In genomic region chr7:116526897-116527296, GRCh38 we compare ENCODE assay signal across 8 cellular contexts. TPM values are rescaled to one million over a fixed set of nuclear protein-coding genes. Genes with fewer than 3 reads are reported as not detected.
DNase-seq lines count a peak whose midpoint lies in the region; ATAC-seq and TF ChIP-seq lines count a peak whose summit lies in the region.

No MANE protein-coding gene starts in this region.

- peaks cover 25% of the 10 kb centered on the region for H3K4me1 Mint-ChIP-seq in CD8-positive, alpha-beta T cell (ENCODE audit: low read depth)

- peaks cover 67% of the 10 kb centered on the region for H3K79me2 ChIP-seq in osteoblast (ENCODE audit: insufficient read depth, low read length)

- no peaks in the 10 kb centered on the region for H3K36me3 Mint-ChIP-seq in CD8-positive, alpha-beta T cell

- peak overlapping the region; percentile 96 for H3K4me2 ChIP-seq in osteoblast (ENCODE audit: insufficient read depth, low read length)

- peaks cover 21% of the 10 kb centered on the region for H3K4me1 ChIP-seq in CD8-positive, alpha-beta T cell (ENCODE audit: insufficient read depth, low read length)
- H3K4me1 ChIP-seq in Panc1 (ENCODE audit: control insufficient read depth, insufficient read depth, low read length) (peaks cover 66% of the 10 kb centered on the region), osteoblast (ENCODE audit: insufficient read depth, low read length) (peaks cover 60% of the 10 kb centered on the region)

- TF ChIP-seq CTCF in CD8-positive, alpha-beta T cell (IDR thresholded peaks at IDR 0.05), result no peak
- TF ChIP-seq CTCF in Panc1 (IDR thresholded peaks at IDR 0.05), result no peak
- no peak for TF ChIP-seq CTCF in osteoblast (IDR thresholded peaks at IDR 0.05; ENCODE audit: extremely low read depth, low read depth, low read length)

- no peaks in the 10 kb centered on the region for H3K9me3 ChIP-seq in CD8-positive, alpha-beta T cell (ENCODE audit: low read length)
- H3K9me3 ChIP-seq in Panc1 (ENCODE audit: control insufficient read depth, insufficient read depth, low read depth, low read length), result no peaks in the 10 kb centered on the region
- H3K9me3 ChIP-seq in osteoblast (ENCODE audit: low read depth, low read length), result no peaks in the 10 kb centered on the region

- H3K4me3 Mint-ChIP-seq in CD8-positive, alpha-beta T cell, result peak overlapping the region; percentile 80

- no peak for ATAC-seq in CD8-positive, alpha-beta T cell
- ATAC-seq in Panc1 (no peak), HG03432 (IDR thresholded peaks at IDR 0.05; ENCODE audit: unreplicated experiment) (no peak), HG03135 (IDR thresholded peaks at IDR 0.05; ENCODE audit: unreplicated experiment) (no peak)

- in situ Hi-C loops in Panc1 (cut with HindIII; ENCODE audit: low pct_unique_long_range_greater_than_20kb, low sequenced_read_pairs), result no loop called here

- DNase-seq in CD8-positive, alpha-beta T cell, result no peak
- DNase-seq in Panc1 (ENCODE audit: low read depth, low spot score) (no peak), epithelial cell of prostate (ENCODE audit: low read depth, low spot score) (no peak), osteoblast (ENCODE audit: insufficient read length, low spot score, missing footprints) (peak; percentile 85), nucleus accumbens (lab: John Stamatoyannopoulos, UW) (no peak), OCI-M2 (lab: John Stamatoyannopoulos, UW; ENCODE audit: unreplicated experiment) (no peak)

- no peak overlapping the region for H2AFZ ChIP-seq in osteoblast (ENCODE audit: low read length)

- peak overlapping the region; percentile 67 for H3K4me3 ChIP-seq in CD8-positive, alpha-beta T cell (ENCODE audit: low read depth, low read length)
- H3K4me3 ChIP-seq in Panc1 (ENCODE audit: low read depth in 2 of 2, low read length in 2 of 2) (peak overlapping the region; percentile 78 to 90), osteoblast (ENCODE audit: insufficient read depth, low read length) (peak overlapping the region; percentile 96)

- no peak overlapping the region for H3K27ac ChIP-seq in CD8-positive, alpha-beta T cell (ENCODE audit: low read depth, low read length)
- H3K27ac ChIP-seq in Panc1 (ENCODE audit: low read length), result peak overlapping the region; percentile 99
- peak overlapping the region; percentile 96 for H3K27ac ChIP-seq in epithelial cell of prostate
- peak overlapping the region; percentile 86 for H3K27ac ChIP-seq in osteoblast (ENCODE audit: low read depth, low read length)

- peaks cover 59% of the 10 kb centered on the region for H3K27me3 Mint-ChIP-seq in CD8-positive, alpha-beta T cell (ENCODE audit: low read depth)

- BruUV-seq in Panc1 (replicated peaks; lab: Mats Ljungman, UMichigan), result no TSS peak

- H3K27me3 ChIP-seq in CD8-positive, alpha-beta T cell (ENCODE audit: insufficient read depth, low read length), result peaks cover 13% of the 10 kb centered on the region
- H3K27me3 ChIP-seq in Panc1 (ENCODE audit: control insufficient read depth, insufficient read depth, low read length) (no peaks in the 10 kb centered on the region), osteoblast (ENCODE audit: insufficient read depth, low read length) (no peaks in the 10 kb centered on the region)

- H3K9me3 Mint-ChIP-seq in CD8-positive, alpha-beta T cell, result no peaks in the 10 kb centered on the region

- intact Hi-C loops in CD8-positive, alpha-beta T cell (cut with DNase I, micrococcal nuclease), result loop anchor here (1.0 to 10.0 kb wide), 6 partner anchors 16 to 1658 kb away; partner anchors contain the start of gene LSM8 (in 1 of the 2)
- intact Hi-C loops in Panc1 (cut with micrococcal nuclease; ENCODE audit: unreplicated experiment), result loop anchor here (10.0 kb wide), 1 partner anchor 102 kb away; no protein-coding TSS in a partner anchor

- H3K36me3 ChIP-seq in CD8-positive, alpha-beta T cell (ENCODE audit: insufficient read depth, low read length), result no peaks in the 10 kb centered on the region
- H3K36me3 ChIP-seq in Panc1 (ENCODE audit: control insufficient read depth, insufficient read depth, low read length), result peaks cover 39% of the 10 kb centered on the region
- H3K36me3 ChIP-seq in osteoblast (ENCODE audit: insufficient read depth, low read length), result peaks cover 21% of the 10 kb centered on the region

- POLR2A ChIA-PET in CD8-positive, alpha-beta T cell (lab: Charles Lee), result no interaction called here
- POLR2A ChIA-PET in Panc1 (lab: Charles Lee), result interaction anchor here (0.8 to 2.7 kb wide), 4 partner anchors 15 to 255 kb away, joined by 5 to 13 read pairs (median 6); no protein-coding TSS in a partner anchor

- CTCF ChIA-PET in CD8-positive, alpha-beta T cell (lab: Charles Lee), result interaction anchor here (0.7 to 3.0 kb wide), 12 partner anchors 12 to 353 kb away, joined by 3 to 23 read pairs (median 6); partner anchors contain the start of gene TES
- CTCF ChIA-PET in Panc1 (lab: Charles Lee), result interaction anchor here (0.8 to 1.2 kb wide), 3 partner anchors 12 to 16 kb away, joined by 3 to 4 read pairs (median 3); no protein-coding TSS in a partner anchor

- no peak overlapping the region for H3K27ac Mint-ChIP-seq in CD8-positive, alpha-beta T cell

- H4K20me1 ChIP-seq in osteoblast (ENCODE audit: insufficient read depth, low read length), result peaks cover 3% of the 10 kb centered on the region

RNA-seq across cellular contexts. Expression of gene CAV1, which starts 2.1 kb away (rescaled TPM):
- total RNA-seq in CD8-positive, alpha-beta T cell, result not detected
- total RNA-seq in Panc1 (2021; ENCODE audit: unreplicated experiment) (496 TPM), osteoblast (291 and 337 TPM in 2 replicates)
- polyA plus RNA-seq in Panc1 (2012; ENCODE audit: insufficient read length), result 465 TPM

RNA-seq across cellular contexts. Expression of gene CAV2, which starts 27.4 kb away (rescaled TPM):
- not detected for total RNA-seq in CD8-positive, alpha-beta T cell
- 217 TPM for total RNA-seq in Panc1 (2021; ENCODE audit: unreplicated experiment)
- 199 TPM for polyA plus RNA-seq in Panc1 (2012; ENCODE audit: insufficient read length)
- total RNA-seq in osteoblast, result 62.8 and 67.3 TPM in 2 replicates

Comparison
In these comparisons a context has a peak if more than half of its experiments do, and no peak if none do; other contexts are left out.
1. RNA of gene CAV1, which starts 2.1 kb away (total RNA-seq): 496 TPM in Panc1 (single experiment) and 291 to 337 TPM in osteoblast; not detected in CD8-positive, alpha-beta T cell; every median in the first group is over 100 times any median in the second.
2. RNA of gene CAV2, which starts 27.4 kb away (total RNA-seq): 217 TPM in Panc1 (single experiment) and 62.8 to 67.3 TPM in osteoblast; not detected in CD8-positive, alpha-beta T cell; every median in the first group is over 10 times any median in the second.
3. Peak in every context shown above with its lines, with median percentiles within 50 percentile points of each other: H3K4me3 ChIP-seq.